11 cellular contexts compared by ENCODE assay signal in the genomic region with DNA sequence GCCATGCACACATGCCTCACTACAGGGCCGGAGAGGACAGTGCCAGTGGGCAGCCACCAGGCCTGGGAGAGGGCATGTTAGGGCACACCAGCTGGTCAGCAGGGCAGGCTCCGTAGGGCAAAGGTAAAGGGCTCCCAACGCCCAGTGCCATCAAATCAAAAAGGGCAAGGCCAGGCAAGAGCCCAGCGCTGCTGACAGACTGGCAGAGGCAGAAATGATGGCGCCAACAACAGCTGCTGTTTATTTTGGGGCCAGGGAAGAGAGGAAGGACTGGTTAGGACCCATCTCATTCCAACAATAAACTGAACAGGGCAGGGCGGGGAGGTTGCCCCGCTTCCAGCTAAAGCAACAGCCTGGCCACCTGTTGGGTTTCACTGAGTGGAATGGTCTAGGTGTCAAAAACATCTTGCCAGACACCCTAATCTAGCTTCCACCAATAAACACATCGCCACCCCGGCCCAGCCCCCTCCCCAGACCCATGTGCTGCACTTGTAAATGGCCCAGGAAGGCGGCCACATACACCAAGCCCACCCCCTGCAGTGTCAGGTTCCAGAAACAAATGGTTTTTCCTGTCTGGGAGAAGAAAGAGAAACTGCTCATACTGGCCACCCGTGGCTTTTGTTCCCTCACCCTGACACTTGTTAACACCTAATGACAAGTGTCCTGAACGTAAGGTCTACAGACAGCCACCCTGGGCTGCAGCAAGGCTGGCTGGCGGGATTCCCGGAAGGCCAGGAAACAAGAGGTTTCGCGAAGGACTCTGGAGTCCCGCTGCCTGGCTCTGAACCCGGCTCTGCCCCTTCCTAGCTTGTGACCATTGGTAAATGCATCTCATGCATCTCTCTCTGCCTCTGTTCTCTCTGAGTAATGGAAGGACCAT. TPM values are rescaled to one million over a fixed set of nuclear protein-coding genes. Genes with fewer than 3 reads are reported as not detected.
A peak's percentile ranks its signal among the peaks of the same experiment; 100 is the strongest.
DNase-seq lines count a peak whose midpoint lies in the region; ATAC-seq, FAIRE-seq and TF ChIP-seq lines count a peak whose summit lies in the region.
"Had no signal": no experiment of that assay in that cellular context is flagged by ENCODE, and none has a peak within 500 bp of the region (broad histone marks: within the 10 kb centered on the region; RNA-seq: fewer than 3 reads in every experiment).

No MANE protein-coding gene starts in this region.

- no CpG with 5 or more reads among the region's 18 CpGs for WGBS in iPS DF 6.9 (ENCODE audit: insufficient coverage, insufficient read length)

- intact Hi-C loops in sciatic nerve (cut with DNase I) (no loop called here), kidney (cut with DNase I) (no loop called here)

- ATAC-seq in sciatic nerve (no peak), esophagus mucosa (no peak)

- H3K4me3 ChIP-seq in H7 (ENCODE audit: insufficient read depth, low read depth, low read length) (no peak overlapping the region), iPS DF 6.9 (ENCODE audit: low read length) (no peak overlapping the region), BE2C (ENCODE audit: low read depth, low read length) (no peak overlapping the region), kidney (ENCODE audit: low read length in 2 of 2) (no peak overlapping the region)
- H3K4me3 ChIP-seq: HAP-1 had no signal

- H3K9me3 ChIP-seq in iPS DF 6.9 (ENCODE audit: control insufficient read depth, insufficient read depth, low read length) (no peaks in the 10 kb centered on the region), BE2C (no peaks in the 10 kb centered on the region), kidney (ENCODE audit: control insufficient read depth in 1 of 2, low read length in 2 of 2) (no peaks in the 10 kb centered on the region)
- H3K9me3 ChIP-seq: HAP-1 had no signal

- TF ChIP-seq CTCF in RWPE1 (conservative IDR thresholded peaks at IDR 0.05; ENCODE audit: low read depth) (no peak), BE2C (IDR thresholded peaks at IDR 0.05; ENCODE audit: low read depth, low read length) (no peak), kidney (IDR thresholded peaks at IDR 0.05; ENCODE audit: borderline replicate concordance, extremely low read depth, insufficient read depth) (no peak)

- no peak for FAIRE-seq in kidney (lab: Jason Lieb, UNC)

- CTCF ChIA-PET in RWPE1 (lab: Yijun Ruan, JAX) = no interaction called here

- H3K36me3 ChIP-seq in H7 (replicated peaks; ENCODE audit: control insufficient read depth, insufficient read depth, low read length) (no peaks in the 10 kb centered on the region), iPS DF 6.9 (ENCODE audit: control insufficient read depth, insufficient read depth, low read length) (no peaks in the 10 kb centered on the region), BE2C (no peaks in the 10 kb centered on the region), kidney (ENCODE audit: control insufficient read depth in 1 of 2, insufficient read depth in 2 of 2, low read length in 2 of 2) (no peaks in the 10 kb centered on the region)
- H3K36me3 ChIP-seq: HAP-1 had no signal

- peak; percentile 77 for DNase-seq in H7
- no peak for DNase-seq in RWPE1 (ENCODE audit: low spot score)
- DNase-seq in iPS DF 6.9 (ENCODE audit: low read depth, low spot score) = peak; percentile 31
- DNase-seq in sciatic nerve (ENCODE audit: low spot score) = peak; percentile 60
- no peak for DNase-seq in BE2C
- DNase-seq in kidney = no peak
- DNase-seq in activated CD4-positive, alpha-beta T cell treated with anti-CD3 and anti-CD28 coated beads, Interleukin-2, amount 50 U/mL, for 4 hours = no peak
- DNase-seq: CD4-positive, alpha-beta T cell had no signal

- H3K4me1 ChIP-seq in iPS DF 6.9 (ENCODE audit: control insufficient read depth, insufficient read depth, low read length) = peaks cover 9% of the 10 kb centered on the region
- H3K4me1 ChIP-seq in BE2C = no peaks in the 10 kb centered on the region
- H3K4me1 ChIP-seq in kidney (ENCODE audit: control insufficient read depth in 1 of 2, insufficient read depth in 1 of 2, low read depth in 1 of 2, low read length in 2 of 2) = peaks cover 7 to 10% of the 10 kb centered on the region in 2 donors
- H3K4me1 ChIP-seq: HAP-1 had no signal

- peak overlapping the region; percentile 60 for H3K27ac ChIP-seq in RWPE1
- no peak overlapping the region for H3K27ac ChIP-seq in iPS DF 6.9 (ENCODE audit: low read length)
- H3K27ac ChIP-seq in kidney (ENCODE audit: low read depth in 2 of 2, low read length in 2 of 2) = no peak overlapping the region
- H3K27ac ChIP-seq: KMS-11 had no signal

- H3K27me3 ChIP-seq in H7 (ENCODE audit: control insufficient read depth, insufficient read depth, low read length) (no peaks in the 10 kb centered on the region), iPS DF 6.9 (ENCODE audit: control insufficient read depth, insufficient read depth, low read length) (no peaks in the 10 kb centered on the region), BE2C (no peaks in the 10 kb centered on the region)

- POLR2A ChIA-PET in RWPE1 (lab: Yijun Ruan, JAX; ENCODE audit: low non-redundant PET) = no interaction called here

- H3K9ac ChIP-seq in kidney (ENCODE audit: low read length in 2 of 2) = no peak overlapping the region
- H3K9ac ChIP-seq: KMS-11 had no signal

RNA-seq across cellular contexts. Expression of a gene that starts 15.3 kb away (rescaled TPM):
- 6.8 and 8.1 TPM in 2 replicates for total RNA-seq in H7 (2014; rRNA removed; shearing (Covaris generic))
- total RNA-seq in sciatic nerve (166 TPM), esophagus mucosa (34.0 TPM), kidney (20.1 TPM)
- polyA plus RNA-seq in BE2C (2012; ENCODE audit: insufficient read depth, insufficient read length, low read depth) = 23.1 TPM
- 2.4 TPM for polyA plus RNA-seq in kidney (ENCODE audit: insufficient read depth, low read depth, low replicate concordance)

Comparison
In these comparisons a context has a peak if more than half of its experiments do, and no peak if none do; other contexts are left out.
1. DNase-seq: peak in H7 (single experiment), iPS DF 6.9 (single experiment) and sciatic nerve (single experiment); none in RWPE1 (single experiment), BE2C (single experiment), kidney (single experiment) and activated CD4-positive, alpha-beta T cell treated with anti-CD3 and anti-CD28 coated beads, Interleukin-2, amount 50 U/mL, for 4 hours (0 of 2).